1 cellular context compared by ENCODE assay signal in the genomic region with DNA sequence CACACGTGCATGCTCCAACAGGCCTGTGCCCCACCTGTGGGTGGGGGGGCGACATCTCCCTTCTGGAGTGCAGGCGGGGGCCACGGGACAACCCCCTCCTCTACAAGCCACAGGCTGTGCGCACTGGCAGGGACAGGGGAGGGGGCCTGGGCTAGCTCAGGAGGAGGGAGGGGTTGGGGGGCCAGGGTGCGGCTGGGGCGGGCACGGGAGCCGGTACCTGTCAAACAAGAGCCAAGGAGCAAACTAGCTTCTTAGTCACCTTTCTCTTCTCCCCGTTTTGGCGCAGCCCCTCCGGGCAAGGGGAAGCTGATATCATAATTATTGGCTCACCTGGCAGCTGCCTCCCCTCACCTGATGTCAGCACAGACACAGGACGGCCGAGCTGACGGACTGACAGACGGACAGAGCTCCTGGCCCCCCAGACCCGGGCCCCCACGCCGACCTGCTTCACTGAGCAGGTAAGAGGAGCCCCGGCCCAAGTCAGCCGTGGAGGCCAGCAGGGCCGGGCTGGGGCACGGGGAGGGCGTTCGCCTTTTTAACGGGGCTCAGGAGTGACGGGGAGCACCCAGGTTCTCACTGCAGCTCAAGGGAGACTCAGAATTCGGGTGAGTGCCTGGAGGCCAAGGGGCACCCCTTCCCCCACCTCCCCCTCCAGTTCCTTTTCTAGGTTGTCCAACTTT.
TF ChIP-seq lines count a peak whose summit lies in the region.

A gene with protein sequence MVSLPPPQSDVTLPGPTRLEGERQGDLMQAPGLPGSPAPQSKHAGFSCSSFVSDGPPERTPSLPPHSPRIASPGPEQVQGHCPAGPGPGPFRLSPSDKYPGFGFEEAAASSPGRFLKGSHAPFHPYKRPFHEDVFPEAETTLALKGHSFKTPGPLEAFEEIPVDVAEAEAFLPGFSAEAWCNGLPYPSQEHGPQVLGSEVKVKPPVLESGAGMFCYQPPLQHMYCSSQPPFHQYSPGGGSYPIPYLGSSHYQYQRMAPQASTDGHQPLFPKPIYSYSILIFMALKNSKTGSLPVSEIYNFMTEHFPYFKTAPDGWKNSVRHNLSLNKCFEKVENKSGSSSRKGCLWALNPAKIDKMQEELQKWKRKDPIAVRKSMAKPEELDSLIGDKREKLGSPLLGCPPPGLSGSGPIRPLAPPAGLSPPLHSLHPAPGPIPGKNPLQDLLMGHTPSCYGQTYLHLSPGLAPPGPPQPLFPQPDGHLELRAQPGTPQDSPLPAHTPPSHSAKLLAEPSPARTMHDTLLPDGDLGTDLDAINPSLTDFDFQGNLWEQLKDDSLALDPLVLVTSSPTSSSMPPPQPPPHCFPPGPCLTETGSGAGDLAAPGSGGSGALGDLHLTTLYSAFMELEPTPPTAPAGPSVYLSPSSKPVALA (plus strand): TSS at position 363 of the 680 bp plus-strand sequence. CDS start 17,622 bp downstream, outside the sequence.

TF ChIP-seq in WTC11, 78 proteins besides CTCF, POLR2A, EP300 and RAD21 (continued from another document):
- TF ChIP-seq, protein P1, sequence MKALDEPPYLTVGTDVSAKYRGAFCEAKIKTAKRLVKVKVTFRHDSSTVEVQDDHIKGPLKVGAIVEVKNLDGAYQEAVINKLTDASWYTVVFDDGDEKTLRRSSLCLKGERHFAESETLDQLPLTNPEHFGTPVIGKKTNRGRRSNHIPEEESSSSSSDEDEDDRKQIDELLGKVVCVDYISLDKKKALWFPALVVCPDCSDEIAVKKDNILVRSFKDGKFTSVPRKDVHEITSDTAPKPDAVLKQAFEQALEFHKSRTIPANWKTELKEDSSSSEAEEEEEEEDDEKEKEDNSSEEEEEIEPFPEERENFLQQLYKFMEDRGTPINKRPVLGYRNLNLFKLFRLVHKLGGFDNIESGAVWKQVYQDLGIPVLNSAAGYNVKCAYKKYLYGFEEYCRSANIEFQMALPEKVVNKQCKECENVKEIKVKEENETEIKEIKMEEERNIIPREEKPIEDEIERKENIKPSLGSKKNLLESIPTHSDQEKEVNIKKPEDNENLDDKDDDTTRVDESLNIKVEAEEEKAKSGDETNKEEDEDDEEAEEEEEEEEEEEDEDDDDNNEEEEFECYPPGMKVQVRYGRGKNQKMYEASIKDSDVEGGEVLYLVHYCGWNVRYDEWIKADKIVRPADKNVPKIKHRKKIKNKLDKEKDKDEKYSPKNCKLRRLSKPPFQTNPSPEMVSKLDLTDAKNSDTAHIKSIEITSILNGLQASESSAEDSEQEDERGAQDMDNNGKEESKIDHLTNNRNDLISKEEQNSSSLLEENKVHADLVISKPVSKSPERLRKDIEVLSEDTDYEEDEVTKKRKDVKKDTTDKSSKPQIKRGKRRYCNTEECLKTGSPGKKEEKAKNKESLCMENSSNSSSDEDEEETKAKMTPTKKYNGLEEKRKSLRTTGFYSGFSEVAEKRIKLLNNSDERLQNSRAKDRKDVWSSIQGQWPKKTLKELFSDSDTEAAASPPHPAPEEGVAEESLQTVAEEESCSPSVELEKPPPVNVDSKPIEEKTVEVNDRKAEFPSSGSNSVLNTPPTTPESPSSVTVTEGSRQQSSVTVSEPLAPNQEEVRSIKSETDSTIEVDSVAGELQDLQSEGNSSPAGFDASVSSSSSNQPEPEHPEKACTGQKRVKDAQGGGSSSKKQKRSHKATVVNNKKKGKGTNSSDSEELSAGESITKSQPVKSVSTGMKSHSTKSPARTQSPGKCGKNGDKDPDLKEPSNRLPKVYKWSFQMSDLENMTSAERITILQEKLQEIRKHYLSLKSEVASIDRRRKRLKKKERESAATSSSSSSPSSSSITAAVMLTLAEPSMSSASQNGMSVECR (CRISPR knock-in tag; IDR thresholded peaks at IDR 0.05; ENCODE audit: borderline replicate concordance): no peak
- no peak for TF ChIP-seq EMX1 (CRISPR knock-in tag; IDR thresholded peaks at IDR 0.05)
- TF ChIP-seq MYBL2 (CRISPR knock-in tag; IDR thresholded peaks at IDR 0.05): no peak
- TF ChIP-seq JUN (CRISPR knock-in tag; IDR thresholded peaks at IDR 0.05): no peak
TF ChIP-seq in WTC11: peak in this region for 0.
